In genomic region chr9:75084081-75084672, GRCh38 we compare ENCODE assay signal across 11 cellular contexts. TPM values are rescaled to one million over a fixed set of nuclear protein-coding genes. Genes with fewer than 3 reads are reported as not detected.
DNase-seq lines count a peak whose midpoint lies in the region; ATAC-seq and TF ChIP-seq lines count a peak whose summit lies in the region.
"Had no signal": no experiment of that assay in that cellular context is flagged by ENCODE, and none has a peak within 500 bp of the region (broad histone marks: within the 10 kb centered on the region; RNA-seq: fewer than 3 reads in every experiment).

No MANE protein-coding gene starts in this region.

- H3K27ac ChIP-seq in HEK293 (ENCODE audit: extremely low read depth, low read depth, low read length), result no peak overlapping the region
- H3K27ac ChIP-seq in endodermal cell (ENCODE audit: low read depth, low read length), result no peak overlapping the region
- no peak overlapping the region for H3K27ac ChIP-seq in trophoblast cell (ENCODE audit: low read depth, low read length)
- H3K27ac ChIP-seq in testis, result no peak overlapping the region
- H3K27ac ChIP-seq: WERI-Rb-1 had no signal

- no peaks in the 10 kb centered on the region for H3K9me3 ChIP-seq in BE2C
- H3K9me3 ChIP-seq in HEK293 (ENCODE audit: control insufficient read depth, insufficient read depth, low read depth, low read length), result no peaks in the 10 kb centered on the region
- H3K9me3 ChIP-seq in endodermal cell (ENCODE audit: control insufficient read depth, low read length), result no peaks in the 10 kb centered on the region
- H3K9me3 ChIP-seq in trophoblast cell (ENCODE audit: insufficient read depth, low read depth, low read length), result no peaks in the 10 kb centered on the region
- no peaks in the 10 kb centered on the region for H3K9me3 ChIP-seq in testis

- no peak overlapping the region for H3K27ac Mint-ChIP-seq in endodermal cell

- no peak overlapping the region for H4K8ac ChIP-seq in trophoblast cell (ENCODE audit: low read depth, low read length)

- H3K79me1 ChIP-seq in trophoblast cell (ENCODE audit: low read length), result peaks cover 16% of the 10 kb centered on the region

- H2BK120ac ChIP-seq in trophoblast cell (ENCODE audit: insufficient read depth, low read length, poor library complexity), result no peak overlapping the region

- H4K91ac ChIP-seq in trophoblast cell (ENCODE audit: low read depth, low read length), result no peak overlapping the region

- no peaks in the 10 kb centered on the region for H3K27me3 ChIP-seq in BE2C
- no peaks in the 10 kb centered on the region for H3K27me3 ChIP-seq in endodermal cell (ENCODE audit: control insufficient read depth, insufficient read depth, low read length, poor library complexity, severe bottlenecking)
- H3K27me3 ChIP-seq in trophoblast cell (ENCODE audit: insufficient read depth, low read length), result no peaks in the 10 kb centered on the region
- no peaks in the 10 kb centered on the region for H3K27me3 ChIP-seq in testis

- no peak overlapping the region for H3K4me2 ChIP-seq in trophoblast cell (ENCODE audit: low read length)

- H2AK5ac ChIP-seq in trophoblast cell (ENCODE audit: low read length), result no peak overlapping the region

- no peak overlapping the region for H4K12ac ChIP-seq in trophoblast cell (ENCODE audit: low read depth, low read length)

- H3K18ac ChIP-seq in trophoblast cell (ENCODE audit: low read length), result no peak overlapping the region

- H2AFZ ChIP-seq in trophoblast cell (ENCODE audit: insufficient read depth, low read length, poor library complexity), result peak overlapping the region; percentile 44

- no peak for TF ChIP-seq CTCF in BE2C (IDR thresholded peaks at IDR 0.05; ENCODE audit: low read depth, low read length)
- TF ChIP-seq CTCF in HEK293 (tag by site-specific recombination; IDR thresholded peaks at IDR 0.05), result no peak
- no peak for TF ChIP-seq CTCF in endodermal cell (conservative IDR thresholded peaks at IDR 0.05)
- TF ChIP-seq CTCF in testis (IDR thresholded peaks at IDR 0.05), result no peak

- intact Hi-C loops in testis (cut with DNase I; ENCODE audit: low total_unique reads), result no loop called here

- CTCF ChIA-PET in HEK293 (lab: Yijun Ruan, JAX), result interaction anchor here (0.6 to 3.3 kb wide), 7 partner anchors 8 to 310 kb away, joined by 3 to 16 read pairs (median 3); partner anchors contain the start of gene CARNMT1

- no peak overlapping the region for H2BK12ac ChIP-seq in trophoblast cell (ENCODE audit: low read length)

- H3K27me3 Mint-ChIP-seq in endodermal cell (ENCODE audit: insufficient read depth), result no peaks in the 10 kb centered on the region

- H3K4me3 ChIP-seq in BE2C (ENCODE audit: low read depth, low read length), result no peak overlapping the region
- H3K4me3 ChIP-seq in HEK293 (ENCODE audit: low read depth, low read length), result no peak overlapping the region
- peak overlapping the region; percentile 57 for H3K4me3 ChIP-seq in endodermal cell (ENCODE audit: low read length)
- H3K4me3 ChIP-seq in trophoblast cell (ENCODE audit: low read depth, low read length), result no peak overlapping the region
- H3K4me3 ChIP-seq in testis, result no peak overlapping the region

- no peak overlapping the region for H2BK5ac ChIP-seq in trophoblast cell (ENCODE audit: low read depth, low read length, poor library complexity)

- DNase-seq in BE2C, result peak; percentile 40
- DNase-seq in endodermal cell, result peak; percentile 58
- no peak for DNase-seq in trophoblast cell
- no peak for DNase-seq in testis
- DNase-seq in dedifferentiated amniotic fluid mesenchymal stem cell (ENCODE audit: extremely low spot score), result no peak
- DNase-seq: DMS153, left ventricle myocardium superior, WERI-Rb-1 had no signal

- H3K4ac ChIP-seq in trophoblast cell (ENCODE audit: low read depth, low read length), result no peak overlapping the region

- H3K14ac ChIP-seq in trophoblast cell (ENCODE audit: low read length), result no peak overlapping the region

- ATAC-seq in GM21619 (IDR thresholded peaks at IDR 0.05; ENCODE audit: unreplicated experiment) (no peak), GM18870 (IDR thresholded peaks at IDR 0.05; ENCODE audit: unreplicated experiment) (no peak)
- ATAC-seq: left ventricle myocardium superior had no signal

- H3K36me3 ChIP-seq in BE2C, result no peaks in the 10 kb centered on the region
- peaks cover 0 to 8% of the 10 kb centered on the region in 2 experiments; a peak in 1 of 3 replicates for H3K36me3 ChIP-seq in HEK293 (ENCODE audit: control insufficient read depth in 2 of 2, insufficient read depth in 1 of 2, low read length in 2 of 2)
- H3K36me3 ChIP-seq in endodermal cell (ENCODE audit: control insufficient read depth, insufficient read depth, low read length), result peaks cover 4% of the 10 kb centered on the region
- no peaks in the 10 kb centered on the region for H3K36me3 ChIP-seq in trophoblast cell (ENCODE audit: control insufficient read depth in 1 of 2, insufficient read depth in 2 of 2, low read length in 2 of 2)
- no peaks in the 10 kb centered on the region for H3K36me3 ChIP-seq in testis (ENCODE audit: low read depth, missing control alignments)
- H3K36me3 ChIP-seq: WERI-Rb-1 had no signal

- H3K4me3 Mint-ChIP-seq in endodermal cell, result no peak overlapping the region

- H3K4me1 Mint-ChIP-seq in endodermal cell, result peaks cover 37% of the 10 kb centered on the region

- H3K36me3 Mint-ChIP-seq in endodermal cell (ENCODE audit: low read depth), result peaks cover 22% of the 10 kb centered on the region

- POLR2A ChIA-PET in HEK293 (lab: Yijun Ruan, JAX), result interaction anchor here (1.0 kb wide), 1 partner anchor 56 kb away, joined by 3 read pairs; the partner anchor contains the start of gene CARNMT1

- no peak overlapping the region for H3K23ac ChIP-seq in trophoblast cell (ENCODE audit: low read length)

- H3K9ac ChIP-seq in endodermal cell (ENCODE audit: extremely low read depth, low read length, poor library complexity, severe bottlenecking), result no peak overlapping the region
- H3K9ac ChIP-seq in trophoblast cell (ENCODE audit: low read length), result no peak overlapping the region

- peaks cover 12% of the 10 kb centered on the region for H3K79me2 ChIP-seq in trophoblast cell (ENCODE audit: control insufficient read depth, insufficient read depth, low read length, poor library complexity)

- no peak for TF ChIP-seq POLR2A in testis (IDR thresholded peaks at IDR 0.05)

- 68 to 80% methylated on average over 2 to 5 of the region's 5 CpGs for WGBS in endodermal cell (ENCODE audit: insufficient coverage in 1 of 2, insufficient read length in 1 of 2), 2 experiments
- WGBS in trophoblast cell (ENCODE audit: extremely low coverage, insufficient coverage, insufficient read length), result no CpG with 5 or more reads among the region's 5 CpGs
- WGBS in testis, 2 donors, result 70 to 73% methylated on average over 5 of the region's 5 CpGs

- H3K4me1 ChIP-seq in BE2C, result peaks cover 10% of the 10 kb centered on the region; the same call in 1 of the 2 replicates
- H3K4me1 ChIP-seq in HEK293 (ENCODE audit: control insufficient read depth, insufficient read depth, low read length), result 0 out of 2 replicates have a peak, but pooled peaks cover 7% of the 10 kb centered on the region
- H3K4me1 ChIP-seq in endodermal cell (ENCODE audit: control insufficient read depth, insufficient read depth, low read length), result peaks cover 29% of the 10 kb centered on the region
- peaks cover 9 to 15% of the 10 kb centered on the region in 2 experiments for H3K4me1 ChIP-seq in trophoblast cell (ENCODE audit: control insufficient read depth in 1 of 2, insufficient read depth in 2 of 2, low read length in 2 of 2)
- peaks cover 6% of the 10 kb centered on the region for H3K4me1 ChIP-seq in testis

- no peaks in the 10 kb centered on the region for H3K9me3 Mint-ChIP-seq in endodermal cell

TF ChIP-seq in HEK293, 187 proteins besides CTCF, POLR2A, EP300 and RAD21:
- TF ChIP-seq ZIC2 (tag by site-specific recombination; IDR thresholded peaks at IDR 0.05) (peak; percentile 96), PBX3 (CRISPR knock-in tag; IDR thresholded peaks at IDR 0.05) (no peak), OSR2 (tag by site-specific recombination; IDR thresholded peaks at IDR 0.05) (0 out of 2 replicates have a peak, but pooled peaks have one; percentile 8)

RNA-seq across cellular contexts. Expression of gene NMRK1, which starts 3.8 kb away (rescaled TPM):
- polyA plus RNA-seq in BE2C (2012; ENCODE audit: insufficient read depth, insufficient read length, low read depth), result 0.99 TPM
- total RNA-seq in endodermal cell (10 to 100 TPM; 14.0 to 29.0 TPM), testis (10 to 100 TPM; 13.8 to 22.4 TPM)
- 7.0 TPM for polyA plus RNA-seq in endodermal cell (2013, experiment 1 of 2)
- 8.6 TPM for polyA plus RNA-seq in endodermal cell (2013, experiment 2 of 2)
- polyA plus RNA-seq in trophoblast cell (2013), result 20.9 and 23.4 TPM in 2 replicates
- polyA plus RNA-seq in testis (ENCODE audit: insufficient read depth, low read depth, low replicate concordance), result 21.3 TPM

RNA-seq across cellular contexts. Expression of gene OSTF1, which starts 4.1 kb away (rescaled TPM):
- polyA plus RNA-seq in BE2C (2012; ENCODE audit: insufficient read depth, insufficient read length, low read depth), result 2.0 TPM
- total RNA-seq in endodermal cell, result 10 to 100 TPM; 15.0 to 20.5 TPM
- 5.7 TPM for polyA plus RNA-seq in endodermal cell (2013, experiment 1 of 2)
- polyA plus RNA-seq in endodermal cell (2013, experiment 2 of 2), result 8.4 TPM
- 50.9 and 53.5 TPM in 2 replicates for polyA plus RNA-seq in trophoblast cell (2013)
- total RNA-seq in testis, result 10 to 100 TPM; 25.2 to 25.6 TPM
- polyA plus RNA-seq in testis (ENCODE audit: insufficient read depth, low read depth, low replicate concordance), result 34.2 TPM

RNA-seq across cellular contexts. Expression of gene CARNMT1, which starts 56.1 kb away (rescaled TPM):
- 3.7 TPM for polyA plus RNA-seq in BE2C (2012; ENCODE audit: insufficient read depth, insufficient read length, low read depth)
- 10 to 100 TPM; 24.9 to 31.4 TPM for total RNA-seq in endodermal cell
- polyA plus RNA-seq in endodermal cell (2013, experiment 1 of 2), result 11.5 TPM
- polyA plus RNA-seq in endodermal cell (2013, experiment 2 of 2), result 12.3 TPM
- polyA plus RNA-seq in trophoblast cell (2013), result 7.7 and 8.1 TPM in 2 replicates
- 10 to 100 TPM; 40.6 to 42.4 TPM for total RNA-seq in testis
- 33.9 TPM for polyA plus RNA-seq in testis (ENCODE audit: insufficient read depth, low read depth, low replicate concordance)

Comparison
In these comparisons a context has a peak if more than half of its experiments do, and no peak if none do; other contexts are left out.
1. DNase-seq: peak in BE2C (single experiment) and endodermal cell (single experiment); none in trophoblast cell (0 of 2), testis (single experiment) and dedifferentiated amniotic fluid mesenchymal stem cell (single experiment).